20 cellular contexts compared by ENCODE assay signal in the genomic region with DNA sequence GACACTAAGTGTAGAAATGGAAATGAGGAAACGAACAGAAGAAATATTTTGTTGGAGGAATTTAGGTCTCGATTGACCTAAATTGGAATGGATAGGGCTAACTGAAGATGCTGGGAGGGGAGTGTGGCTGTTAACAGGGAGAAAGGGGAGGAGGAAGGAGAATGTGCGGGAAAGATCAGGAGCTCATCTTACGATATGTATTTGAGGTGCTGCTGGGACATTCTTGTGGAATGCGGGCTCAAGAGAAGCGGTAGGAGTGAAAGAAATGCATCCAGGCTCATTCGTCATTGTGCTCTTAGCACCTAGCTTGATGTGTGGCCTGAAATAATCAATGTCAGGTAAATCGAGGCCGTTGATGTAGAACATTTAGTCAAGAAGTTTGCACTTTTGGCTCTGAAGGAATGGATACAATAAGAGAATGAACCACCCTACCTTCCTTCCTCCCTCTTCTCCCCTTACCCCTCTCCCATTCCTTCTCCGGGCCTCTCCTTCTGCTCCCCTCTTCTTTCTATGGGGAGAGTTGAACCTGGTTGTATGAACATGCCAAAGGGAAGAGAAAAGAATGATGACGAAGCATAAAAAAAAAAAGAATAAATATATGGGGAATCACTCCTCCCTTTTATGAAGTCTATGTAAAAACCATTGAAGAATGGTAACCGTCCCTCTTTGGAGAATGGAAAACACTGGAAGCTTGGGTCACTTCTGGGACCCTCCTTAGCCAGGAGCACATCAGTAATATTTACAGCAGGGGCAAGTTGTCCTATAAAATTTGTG.
"Had no signal": no experiment of that assay in that cellular context is flagged by ENCODE, and none has a peak within 500 bp of the region (broad histone marks: within the 10 kb centered on the region; RNA-seq: fewer than 3 reads in every experiment).

No MANE protein-coding gene starts in this region.

- H3K4me3 ChIP-seq: spleen, testis, upper lobe of left lung had no signal

- DNase-seq: activated CD4-positive, alpha-beta T cell treated with anti-CD3 and anti-CD28 coated beads for 4 hours; activated CD4-positive, alpha-beta T cell treated with anti-CD3 and anti-CD28 coated beads, Interleukin-2, amount 50 U/mL, for 48 hours; activated CD4-positive, CD25-positive, alpha-beta regulatory T cell; activated naive CD4-positive, alpha-beta T cell treated with anti-CD3 and anti-CD28 coated beads for 36 hours; activated T-cell treated with anti-CD3 and anti-CD28 coated beads, Interleukin-2, amount 50 U/mL, for 48 hours; amygdala; cerebellar nuclear complex; effector CD4-positive, alpha-beta T cell; erythroblast; foreskin fibroblast; left ventricle myocardium superior; mammary epithelial cell; nucleus accumbens; posterior cingulate gyrus; spleen; stimulated activated CD4-positive, alpha-beta T cell treated with anti-CD3 and anti-CD28 coated beads, Interleukin-4, amount 100 ng/mL, for 1 hour; stimulated activated naive CD4-positive, alpha-beta T cell; T1000; testis; upper lobe of left lung had no signal

- H3K27me3 ChIP-seq: spleen, testis, upper lobe of left lung had no signal

- H3K27ac ChIP-seq: spleen, testis, upper lobe of left lung had no signal

- H3K4me1 ChIP-seq: testis had no signal

- H3K36me3 ChIP-seq: spleen, upper lobe of left lung had no signal

- H3K9me3 ChIP-seq: spleen, testis, upper lobe of left lung had no signal
